8 cellular contexts compared by ENCODE assay signal in genomic region chr16:89410794-89411309, GRCh38.
DNase-seq lines count a peak whose midpoint lies in the region; ATAC-seq, FAIRE-seq and TF ChIP-seq lines count a peak whose summit lies in the region.

No MANE protein-coding gene starts in this region.

- in situ Hi-C loops in transverse colon (cut with MboI; ENCODE audit: low pct_ligation_motif_present in 1 of 4, low pct_unique_long_range_greater_than_20kb in 1 of 4, low sequenced_read_pairs in 3 of 4), result loop anchor here in 1 of 4 donors (10.0 kb wide), 1 partner anchor 74 kb away; no protein-coding TSS in a partner anchor

- H3K9me3 Mint-ChIP-seq in Calu3 (ENCODE audit: low read depth, unreplicated experiment), result no peaks in the 10 kb centered on the region
- H3K9me3 Mint-ChIP-seq in chondrocyte (ENCODE audit: low read depth), result no peaks in the 10 kb centered on the region

- H3K36me3 Mint-ChIP-seq in Calu3 (ENCODE audit: insufficient read depth, unreplicated experiment), result peaks cover 52% of the 10 kb centered on the region
- no peaks in the 10 kb centered on the region for H3K36me3 Mint-ChIP-seq in chondrocyte (ENCODE audit: low read depth)

- TF ChIP-seq CTCF in Calu3 (IDR thresholded peaks at IDR 0.05; ENCODE audit: unreplicated experiment) (no peak), chondrocyte (IDR thresholded peaks at IDR 0.05) (peak; percentile 59), transverse colon (IDR thresholded peaks at IDR 0.05) (peak in 2 of 5 experiments; percentile 12 to 41)

- no peak for ATAC-seq in HG03378 (IDR thresholded peaks at IDR 0.05; ENCODE audit: unreplicated experiment)
- no peak for ATAC-seq in GM18909 (IDR thresholded peaks at IDR 0.05; ENCODE audit: poor library complexity, unreplicated experiment)

- WGBS in transverse colon (ENCODE audit: low coverage in 1 of 2), 2 donors, result 26% methylated on average over 11 of the region's 11 CpGs; no CpG with 5 or more reads in 1 of the 2 donors

- no peak overlapping the region for H3K27ac Mint-ChIP-seq in Calu3 (ENCODE audit: unreplicated experiment)
- peak overlapping the region; percentile 78 for H3K27ac Mint-ChIP-seq in chondrocyte (ENCODE audit: unreplicated experiment)

- peak; percentile 43 for DNase-seq in Calu3
- DNase-seq in NCI-H69 (lab: John Stamatoyannopoulos, UW), result peak; percentile 92
- no peak for DNase-seq in chondrocyte (ENCODE audit: low spot score)
- DNase-seq in lung microvascular endothelial cell (ENCODE audit: low read depth in 2 of 2), result peak; percentile 88 to 96
- DNase-seq in transverse colon, result peak; percentile 40
- no peak for DNase-seq in H54 (ENCODE audit: insufficient read length, low spot score)

- no peaks in the 10 kb centered on the region for H3K27me3 ChIP-seq in transverse colon

- intact Hi-C loops in Calu3 (cut with micrococcal nuclease; ENCODE audit: unreplicated experiment), result no loop called here
- intact Hi-C loops in transverse colon (cut with DNase I; ENCODE audit: low total_unique reads), result no loop called here

- H3K4me1 ChIP-seq in transverse colon, result peaks cover 41 to 82% (median 55%) of the 10 kb centered on the region in 4 donors

- H3K4me3 Mint-ChIP-seq in Calu3 (ENCODE audit: low read depth, unreplicated experiment), result no peak overlapping the region
- H3K4me3 Mint-ChIP-seq in chondrocyte (ENCODE audit: unreplicated experiment), result peak overlapping the region; percentile 41

- no peaks in the 10 kb centered on the region for H3K27me3 Mint-ChIP-seq in Calu3 (ENCODE audit: unreplicated experiment)
- H3K27me3 Mint-ChIP-seq in chondrocyte (ENCODE audit: low read depth), result no peaks in the 10 kb centered on the region

- FAIRE-seq in H54 (lab: Jason Lieb, UNC), result no peak

- no peaks in the 10 kb centered on the region for H3K36me3 ChIP-seq in transverse colon

- CTCF ChIA-PET in Calu3 (lab: Charles Lee), result no interaction called here

- no TSS peak for BruUV-seq in Calu3 (replicated peaks; lab: Mats Ljungman, UMichigan)

- TF ChIP-seq POLR2A in transverse colon (IDR thresholded peaks at IDR 0.05) (no peak), H54 (IDR thresholded peaks at IDR 0.05; ENCODE audit: low read depth, low read length) (no peak)

- H3K27ac ChIP-seq in transverse colon, result peak overlapping the region; percentile 5 to 46 (median 22)

- no peak for TF ChIP-seq EP300 in transverse colon (IDR thresholded peaks at IDR 0.05; ENCODE audit: low read depth)

- H3K4me3 ChIP-seq in transverse colon, result no peak overlapping the region

- H3K9me3 ChIP-seq in transverse colon, result no peaks in the 10 kb centered on the region

- H3K4me1 Mint-ChIP-seq in Calu3 (ENCODE audit: low read depth, unreplicated experiment), result peaks cover 48% of the 10 kb centered on the region
- H3K4me1 Mint-ChIP-seq in chondrocyte (ENCODE audit: low read depth), result peaks cover 84% of the 10 kb centered on the region

Comparison
In these comparisons a context has a peak if more than half of its experiments do, and no peak if none do; other contexts are left out.
1. DNase-seq: peak in Calu3 (single experiment), NCI-H69 (single experiment), lung microvascular endothelial cell (2 of 2) and transverse colon (single experiment); none in chondrocyte (single experiment) and H54 (single experiment).